In genomic region chr6:116096979-116097816, GRCh38 we compare ENCODE assay signal across 2 cellular contexts.
TF ChIP-seq lines count a peak whose summit lies in the region.

No MANE protein-coding gene starts in this region.

TF ChIP-seq in HEK293, 187 proteins besides CTCF, POLR2A, EP300 and RAD21:
- TF ChIP-seq ZNF664 (tag by site-specific recombination; IDR thresholded peaks at IDR 0.05): peak; percentile 94
- no peak for TF ChIP-seq ZNF114 (tag by site-specific recombination; IDR thresholded peaks at IDR 0.05)
- peak; percentile 42 for TF ChIP-seq ZNF654 (tag by site-specific recombination; IDR thresholded peaks at IDR 0.05; ENCODE audit: low read depth)
- TF ChIP-seq ZNF624 (tag by site-specific recombination; IDR thresholded peaks at IDR 0.05): no peak
- TF ChIP-seq ZNF311 (tag by site-specific recombination; IDR thresholded peaks at IDR 0.05; ENCODE audit: borderline replicate concordance): no peak
- TF ChIP-seq ZNF560 (tag by site-specific recombination; IDR thresholded peaks at IDR 0.05; ENCODE audit: borderline replicate concordance): no peak
- no peak for TF ChIP-seq ZNF211 (tag by site-specific recombination; IDR thresholded peaks at IDR 0.05; ENCODE audit: low read depth)
- TF ChIP-seq ZNF580 (tag by site-specific recombination; IDR thresholded peaks at IDR 0.05): no peak
- no peak for TF ChIP-seq PBX3 (CRISPR knock-in tag; IDR thresholded peaks at IDR 0.05)
- no peak for TF ChIP-seq REST (tag by site-specific recombination; IDR thresholded peaks at IDR 0.05)
- TF ChIP-seq ELK4 (IDR thresholded peaks at IDR 0.05; ENCODE audit: borderline replicate concordance, low read depth, low read length): no peak
- TF ChIP-seq ZNF544 (tag by site-specific recombination; IDR thresholded peaks at IDR 0.05): no peak
- no peak for TF ChIP-seq GFI1B (tag by site-specific recombination; IDR thresholded peaks at IDR 0.05)
- TF ChIP-seq ZNF112 (tag by site-specific recombination; IDR thresholded peaks at IDR 0.05): no peak
- TF ChIP-seq ZNF292 (tag by site-specific recombination; IDR thresholded peaks at IDR 0.05; ENCODE audit: borderline replicate concordance, low read depth): no peak
- TF ChIP-seq PRDM6 (tag by site-specific recombination; IDR thresholded peaks at IDR 0.05): no peak
- no peak for TF ChIP-seq ZBTB44 (tag by site-specific recombination; IDR thresholded peaks at IDR 0.05)
TF ChIP-seq in HEK293: peak in this region for 2.

TF ChIP-seq in HepG2, 621 proteins besides CTCF, POLR2A, EP300 and RAD21:
- TF ChIP-seq STAG1 (CRISPR knock-in tag; IDR thresholded peaks at IDR 0.05): peak; percentile 59
- 0 out of 2 replicates have a peak, but pooled peaks have one; percentile 18 for TF ChIP-seq HMG20A (CRISPR knock-in tag; IDR thresholded peaks at IDR 0.05; ENCODE audit: borderline replicate concordance)
- no peak for TF ChIP-seq ZNF160 (CRISPR knock-in tag; IDR thresholded peaks at IDR 0.05)
- TF ChIP-seq ZNF788 (CRISPR knock-in tag; IDR thresholded peaks at IDR 0.05; ENCODE audit: borderline replicate concordance): no peak
- no peak for TF ChIP-seq ZBTB25 (CRISPR knock-in tag; IDR thresholded peaks at IDR 0.05)
- TF ChIP-seq SMC3 (IDR thresholded peaks at IDR 0.05; ENCODE audit: low read length): peak; percentile 67
- TF ChIP-seq ZNF879 (CRISPR knock-in tag; IDR thresholded peaks at IDR 0.05): no peak
- TF ChIP-seq SCMH1 (CRISPR knock-in tag; IDR thresholded peaks at IDR 0.05; ENCODE audit: borderline replicate concordance): no peak
- no peak for TF ChIP-seq ZBTB3 (CRISPR knock-in tag; IDR thresholded peaks at IDR 0.05; ENCODE audit: borderline replicate concordance, low read depth)
- TF ChIP-seq EED (CRISPR knock-in tag; IDR thresholded peaks at IDR 0.05): no peak
- TF ChIP-seq MAF1 (CRISPR knock-in tag; IDR thresholded peaks at IDR 0.05; ENCODE audit: borderline replicate concordance): no peak
- no peak for TF ChIP-seq MXD3 (CRISPR knock-in tag; IDR thresholded peaks at IDR 0.05)
- no peak for TF ChIP-seq TBX2 (CRISPR knock-in tag; IDR thresholded peaks at IDR 0.05; ENCODE audit: borderline replicate concordance)
- no peak for TF ChIP-seq ZFP36L1 (CRISPR knock-in tag; IDR thresholded peaks at IDR 0.05)
- no peak for TF ChIP-seq ZNF292 (CRISPR knock-in tag; IDR thresholded peaks at IDR 0.05; ENCODE audit: borderline replicate concordance, low read depth)
- peak; percentile 72; the same call in 1 of the 2 replicates for TF ChIP-seq ARID3A (IDR thresholded peaks at IDR 0.05; ENCODE audit: low read depth, low read length)
- no peak for TF ChIP-seq MXI1 (IDR thresholded peaks at IDR 0.05; ENCODE audit: borderline replicate concordance, low read depth, low read length)
- TF ChIP-seq ZNF274 (CRISPR knock-in tag; IDR thresholded peaks at IDR 0.05): no peak
- TF ChIP-seq E2F2 (CRISPR knock-in tag; IDR thresholded peaks at IDR 0.05; ENCODE audit: borderline replicate concordance): no peak
- TF ChIP-seq RNF219 (CRISPR knock-in tag; IDR thresholded peaks at IDR 0.05): 0 out of 2 replicates have a peak, but pooled peaks have one; percentile 14
- no peak for TF ChIP-seq AHR (CRISPR knock-in tag; IDR thresholded peaks at IDR 0.05)
- no peak for TF ChIP-seq ZNF547 (CRISPR knock-in tag; IDR thresholded peaks at IDR 0.05)
- no peak for TF ChIP-seq PITX1 (CRISPR knock-in tag; IDR thresholded peaks at IDR 0.05)
